In genomic region chr12:26091837-26092236, GRCh38 we compare ENCODE assay signal across 15 cellular contexts. TPM values are rescaled to one million over a fixed set of nuclear protein-coding genes. Genes with fewer than 3 reads are reported as not detected.
DNase-seq lines count a peak whose midpoint lies in the region; ATAC-seq and TF ChIP-seq lines count a peak whose summit lies in the region.
"Had no signal": no experiment of that assay in that cellular context is flagged by ENCODE, and none has a peak within 500 bp of the region (broad histone marks: within the 10 kb centered on the region; RNA-seq: fewer than 3 reads in every experiment).

No MANE protein-coding gene starts in this region.

- in situ Hi-C loops in ACHN (cut with HindIII; ENCODE audit: low pct_ligation_motif_present, low pct_unique_long_range_greater_than_20kb, low sequenced_read_pairs) (no loop called here), brain microvascular endothelial cell (cut with HindIII; ENCODE audit: low pct_ligation_motif_present, low sequenced_read_pairs) (no loop called here)

- no peak overlapping the region for H3K9ac ChIP-seq in H9 (ENCODE audit: extremely low read depth, insufficient read length, low read length)

- no peaks in the 10 kb centered on the region for H3K9me3 Mint-ChIP-seq in H9
- H3K9me3 Mint-ChIP-seq: CD14-positive monocyte had no signal

- H4K5ac ChIP-seq in H9 (ENCODE audit: insufficient read length, low read depth, low read length) = no peak overlapping the region

- no peak overlapping the region for H3K27ac Mint-ChIP-seq in H9
- H3K27ac Mint-ChIP-seq: activated naive CD8-positive, alpha-beta T cell; CD14-positive monocyte had no signal

- no peak overlapping the region for H2BK20ac ChIP-seq in H9 (ENCODE audit: low read depth, low read length, poor library complexity, severe bottlenecking)

- peaks cover 1% of the 10 kb centered on the region; the same call in 1 of the 2 replicates for H3K27me3 Mint-ChIP-seq in H9 (ENCODE audit: low read depth)
- H3K27me3 Mint-ChIP-seq: activated naive CD8-positive, alpha-beta T cell had no signal

- DNase-seq in ACHN (peak; percentile 37), H9 (peak; percentile 57), brain microvascular endothelial cell (no peak), iris pigment epithelial cell (ENCODE audit: low read depth) (peak; percentile 26), Kasumi-1 (lab: John Stamatoyannopoulos, UW) (no peak), activated gamma-delta T cell treated with Interleukin-2 at 50 U/mL for 16 hours (no peak), 8988T (no peak), left colon (no peak)
- DNase-seq: MG63, pancreas, T1000 had no signal

- TF ChIP-seq CTCF in H9 (conservative IDR thresholded peaks at IDR 0.05) (peak; percentile 60), brain microvascular endothelial cell (IDR thresholded peaks at IDR 0.05; ENCODE audit: low read depth, low read length, missing control alignments) (peak; percentile 59)

- no peak overlapping the region for H2BK5ac ChIP-seq in H9 (ENCODE audit: insufficient read length, low read length)

- H3T11ph ChIP-seq in H9 (ENCODE audit: low read length) = no peak overlapping the region

- no peak overlapping the region for H3K4ac ChIP-seq in H9 (ENCODE audit: low read depth, low read length)

- H3K4me1 Mint-ChIP-seq in H9 = no peaks in the 10 kb centered on the region
- H3K4me1 Mint-ChIP-seq: CD14-positive monocyte had no signal

- H3K79me2 ChIP-seq in H9 (ENCODE audit: insufficient read depth, low read length) = no peaks in the 10 kb centered on the region

- no peak overlapping the region for H4K91ac ChIP-seq in H9 (ENCODE audit: insufficient read length, low read depth, low read length)

- H4K8ac ChIP-seq in H9 (replicated peaks; ENCODE audit: insufficient read length, low read depth, low read length) = no peak overlapping the region

- H3K27me3 ChIP-seq in H9 (ENCODE audit: insufficient read depth, low read length) (no peaks in the 10 kb centered on the region), brain microvascular endothelial cell (replicated peaks) (no peaks in the 10 kb centered on the region)
- H3K27me3 ChIP-seq: MG63, pancreas had no signal

- H3K4me3 Mint-ChIP-seq in H9 = no peak overlapping the region
- H3K4me3 Mint-ChIP-seq: activated naive CD8-positive, alpha-beta T cell; CD14-positive monocyte had no signal

- WGBS in H9 (ENCODE audit: extremely low coverage, insufficient read length, low lambda C conversion rate) = no CpG with 5 or more reads among the region's 6 CpGs

- no peaks in the 10 kb centered on the region for H3K36me3 Mint-ChIP-seq in H9 (ENCODE audit: insufficient read depth in 1 of 3, low read depth in 3 of 3)
- H3K36me3 Mint-ChIP-seq: activated naive CD8-positive, alpha-beta T cell; CD14-positive monocyte had no signal

- H3K14ac ChIP-seq in H9 (ENCODE audit: insufficient read depth, low read length) = no peak overlapping the region

- H3K36me3 ChIP-seq in brain microvascular endothelial cell (replicated peaks) = no peaks in the 10 kb centered on the region
- H3K36me3 ChIP-seq: MG63, pancreas had no signal

- H3K4me1 ChIP-seq in H9 (ENCODE audit: insufficient read depth, low read length) = no peaks in the 10 kb centered on the region
- H3K4me1 ChIP-seq: pancreas had no signal

- no peak overlapping the region for H2BK120ac ChIP-seq in H9 (ENCODE audit: low read depth, low read length, poor library complexity, severe bottlenecking)

- H3K9me3 ChIP-seq in H9 (ENCODE audit: control insufficient read depth, low read depth, low read length) = no peaks in the 10 kb centered on the region
- H3K9me3 ChIP-seq: MG63, pancreas had no signal

- no peaks in the 10 kb centered on the region for H3K23me2 ChIP-seq in H9 (ENCODE audit: insufficient read length, low read depth, low read length, poor library complexity, severe bottlenecking)

- no peak overlapping the region for H2AFZ ChIP-seq in H9 (ENCODE audit: low read length)

- intact Hi-C loops in left colon (cut with DNase I, micrococcal nuclease) = no loop called here

- no peak overlapping the region for H3K23ac ChIP-seq in H9 (ENCODE audit: insufficient read length, low read depth, low read length)

- ATAC-seq in left colon = no peak
- ATAC-seq: pancreas had no signal

- H3K79me1 ChIP-seq in H9 (ENCODE audit: insufficient read depth, low read depth, low read length, poor library complexity, severe bottlenecking) = no peaks in the 10 kb centered on the region

- H3K27ac ChIP-seq in H9 (ENCODE audit: insufficient read length, low read depth, low read length) (no peak overlapping the region), brain microvascular endothelial cell (no peak overlapping the region)
- H3K27ac ChIP-seq: pancreas had no signal

- no peak overlapping the region for H3K4me2 ChIP-seq in H9 (ENCODE audit: insufficient read depth, insufficient read length, low read length)

- H3K56ac ChIP-seq in H9 (ENCODE audit: insufficient read length, low read depth, low read length) = no peak overlapping the region

- no peak overlapping the region for H2BK15ac ChIP-seq in H9 (ENCODE audit: low read depth, low read length)

- H3K4me3 ChIP-seq in brain microvascular endothelial cell (ENCODE audit: low read depth, low read length) = no peak overlapping the region
- H3K4me3 ChIP-seq: lung, MG63, pancreas had no signal

- H2AK5ac ChIP-seq in H9 (ENCODE audit: insufficient read length, low read length) = no peak overlapping the region

- no peak overlapping the region for H2BK12ac ChIP-seq in H9 (ENCODE audit: insufficient read length, low read depth, low read length)

- H4K20me1 ChIP-seq in H9 (ENCODE audit: control insufficient read depth, insufficient read depth, insufficient read length) = no peaks in the 10 kb centered on the region

- H3K18ac ChIP-seq in H9 (ENCODE audit: insufficient read length, low read depth, low read length) = no peak overlapping the region

RNA-seq across cellular contexts. Expression of gene BHLHE41, which starts 33.0 kb away (rescaled TPM):
- total RNA-seq in H9 (2021) = 0.33 and 0.90 TPM in 2 replicates
- 10 to 100 TPM; 35.4 to 48.4 TPM for total RNA-seq in left colon
- total RNA-seq: activated CD8-positive, alpha-beta memory T cell treated with anti-CD3 and anti-CD28 coated beads for 36 hours had no signal

Comparison
In these comparisons a context has a peak if more than half of its experiments do, and no peak if none do; other contexts are left out.
1. DNase-seq: peak in ACHN (single experiment), H9 (single experiment) and iris pigment epithelial cell (single experiment); none in brain microvascular endothelial cell (single experiment), Kasumi-1 (0 of 2), activated gamma-delta T cell treated with Interleukin-2 at 50 U/mL for 16 hours (single experiment), 8988T (single experiment) and left colon (0 of 2).
2. RNA of gene BHLHE41, which starts 33.0 kb away (total RNA-seq): 35.4 to 48.4 TPM in left colon; 0.33 to 0.90 TPM in H9; every median in the first group is over 10 times any median in the second.